In genomic region chr6:139406577-139407343, GRCh38 we compare ENCODE assay signal across 20 cellular contexts. TPM values are rescaled to one million over a fixed set of nuclear protein-coding genes. Genes with fewer than 3 reads are reported as not detected.
DNase-seq lines count a peak whose midpoint lies in the region; ATAC-seq and TF ChIP-seq lines count a peak whose summit lies in the region.
"Had no signal": no experiment of that assay in that cellular context is flagged by ENCODE, and none has a peak within 500 bp of the region (broad histone marks: within the 10 kb centered on the region; RNA-seq: fewer than 3 reads in every experiment).

No MANE protein-coding gene starts in this region.

- H3K36me3 ChIP-seq in cardiac muscle cell: no peaks in the 10 kb centered on the region
- H3K36me3 ChIP-seq: colonic mucosa, prostate gland, thoracic aorta had no signal

- DNase-seq in cardiac muscle cell (ENCODE audit: low read depth in 1 of 2, low spot score in 1 of 2) (peak in 1 of 2 donors; percentile 10), cardiac septum (ENCODE audit: low spot score) (no peak), nephron progenitor cell (no peak), coronary artery (ENCODE audit: low spot score) (no peak), mucosa of gallbladder (ENCODE audit: low spot score) (no peak)
- DNase-seq: activated CD4-positive, alpha-beta T cell treated with anti-CD3 and anti-CD28 coated beads for 48 hours; activated naive CD4-positive, alpha-beta T cell; amygdala; C1 segment of cervical spinal cord; colonic mucosa; naive B cell; NCI-H1417 treated with DMSO at 0.1 percent for 48 hours; NCI-H2171 treated with DMSO at 0.1 percent for 48 hours had no signal

- no peaks in the 10 kb centered on the region for H3K36me3 Mint-ChIP-seq in nephron progenitor cell (ENCODE audit: low read depth)
- H3K36me3 Mint-ChIP-seq: naive B cell had no signal

- H3K9me3 Mint-ChIP-seq in nephron progenitor cell: no peaks in the 10 kb centered on the region
- H3K9me3 Mint-ChIP-seq: GM23338 had no signal

- no peaks in the 10 kb centered on the region for H3K27me3 ChIP-seq in cardiac muscle cell
- H3K27me3 ChIP-seq: colonic mucosa had no signal

- H3K4me1 ChIP-seq in cardiac muscle cell (ENCODE audit: low read depth): peaks cover 22% of the 10 kb centered on the region
- H3K4me1 ChIP-seq: colonic mucosa had no signal

- ATAC-seq in esophagus mucosa (peak; percentile 89), GM18873 (IDR thresholded peaks at IDR 0.05; ENCODE audit: low FRiP score, unreplicated experiment) (no peak), GM19023 (IDR thresholded peaks at IDR 0.05; ENCODE audit: unreplicated experiment) (no peak)
- ATAC-seq: GM23338 had no signal

- H3K9me3 ChIP-seq in cardiac muscle cell (ENCODE audit: low read depth): no peaks in the 10 kb centered on the region
- H3K9me3 ChIP-seq: A549, colonic mucosa, prostate gland, thoracic aorta had no signal

- TF ChIP-seq CTCF in cardiac muscle cell (IDR thresholded peaks at IDR 0.05; ENCODE audit: low read depth, low read length): no peak
- TF ChIP-seq CTCF in nephron progenitor cell (IDR thresholded peaks at IDR 0.05): no peak
- no peak for TF ChIP-seq CTCF in coronary artery (IDR thresholded peaks at IDR 0.05)

- H3K4me3 ChIP-seq in cardiac muscle cell (no peak overlapping the region), coronary artery (no peak overlapping the region)
- H3K4me3 ChIP-seq: A549, colonic mucosa, GM23338, prostate gland, thoracic aorta had no signal

- H3K27ac ChIP-seq in cardiac muscle cell (peak overlapping the region; percentile 18), coronary artery (no peak overlapping the region)
- H3K27ac ChIP-seq: A549, colonic mucosa, prostate gland, thoracic aorta had no signal

- H3K27ac Mint-ChIP-seq in nephron progenitor cell: peak overlapping the region; percentile 64
- H3K27ac Mint-ChIP-seq: GM23338, naive B cell had no signal

- intact Hi-C loops in cardiac septum (cut with DNase I): no loop called here

- no peak overlapping the region for H3K4me3 Mint-ChIP-seq in nephron progenitor cell
- H3K4me3 Mint-ChIP-seq: GM23338, naive B cell had no signal

- H3K4me1 Mint-ChIP-seq in nephron progenitor cell: peaks cover 31% of the 10 kb centered on the region
- H3K4me1 Mint-ChIP-seq: GM23338, naive B cell had no signal

- H3K27me3 Mint-ChIP-seq in nephron progenitor cell (ENCODE audit: low read depth, poor library complexity): no peaks in the 10 kb centered on the region
- H3K27me3 Mint-ChIP-seq: naive B cell had no signal

RNA-seq across cellular contexts. Expression of gene CITED2, which starts 32.3 kb away (rescaled TPM):
- total RNA-seq in cardiac muscle cell (334 and 513 TPM in 2 replicates), cardiac septum (135 TPM), esophagus mucosa (27.3 TPM), mucosa of gallbladder (176 TPM)
- 34.9 and 76.6 TPM in 2 replicates for polyA plus RNA-seq in cardiac muscle cell
